19 cellular contexts compared by ENCODE assay signal in genomic region chr13:106117035-106117434, GRCh38.
DNase-seq lines count a peak whose midpoint lies in the region; ATAC-seq and TF ChIP-seq lines count a peak whose summit lies in the region.
"Had no signal": no experiment of that assay in that cellular context is flagged by ENCODE, and none has a peak within 500 bp of the region (broad histone marks: within the 10 kb centered on the region; RNA-seq: fewer than 3 reads in every experiment).

No MANE protein-coding gene starts in this region.

- H3K4me1 Mint-ChIP-seq in MCF 10A (ENCODE audit: insufficient read depth, unreplicated experiment) = peaks cover 23% of the 10 kb centered on the region
- H3K4me1 Mint-ChIP-seq: activated naive CD8-positive, alpha-beta T cell treated with anti-CD3 and anti-CD28 coated beads, Interleukin-2, amount 10 ng/mL, durations not matched to agents 7 days and 5 days had no signal

- H3K9me2 ChIP-seq in SK-N-SH = peaks cover 3% of the 10 kb centered on the region; the same call in 1 of the 2 replicates

- no peaks in the 10 kb centered on the region for H3K79me2 ChIP-seq in mammary epithelial cell (ENCODE audit: insufficient read depth, low read length)
- no peaks in the 10 kb centered on the region for H3K79me2 ChIP-seq in SK-N-SH (ENCODE audit: insufficient read depth)

- intact Hi-C loops in mammary epithelial cell (cut with micrococcal nuclease) = no loop called here
- intact Hi-C loops in MCF 10A (cut with micrococcal nuclease) = no loop called here
- intact Hi-C loops in sciatic nerve (cut with DNase I) = no loop called here

- peaks cover 38% of the 10 kb centered on the region for H3K4me1 ChIP-seq in mammary epithelial cell (ENCODE audit: insufficient read depth, low read length)
- peaks cover 7 to 25% of the 10 kb centered on the region in 2 experiments; a peak in 3 of 4 replicates for H3K4me1 ChIP-seq in SK-N-SH (ENCODE audit: control insufficient read depth in 1 of 2, insufficient read depth in 2 of 2, low read depth in 1 of 2, low read length in 1 of 2)
- H3K4me1 ChIP-seq in foreskin keratinocyte = peaks cover 33% of the 10 kb centered on the region
- H3K4me1 ChIP-seq: gastroesophageal sphincter, tibial artery had no signal

- no peak overlapping the region for H3K9ac ChIP-seq in mammary epithelial cell (ENCODE audit: insufficient read depth, low read length)
- no peak overlapping the region for H3K9ac ChIP-seq in SK-N-SH

- H3K4me3 ChIP-seq in mammary epithelial cell (replicated peaks in 1 of 3; ENCODE audit: insufficient read depth in 1 of 3, low read depth in 2 of 3, low read length in 3 of 3) (no peak overlapping the region), SK-N-SH (ENCODE audit: low read depth in 2 of 2, low read length in 1 of 2) (no peak overlapping the region)
- H3K4me3 ChIP-seq: gastroesophageal sphincter, tibial artery had no signal

- POLR2A ChIA-PET in MCF 10A (lab: Yijun Ruan, JAX) = interaction anchor here (0.6 to 1.2 kb wide), 2 partner anchors 16 to 406 kb away, joined by 3 read pairs; no protein-coding TSS in a partner anchor
- POLR2A ChIA-PET in SK-N-SH (lab: Yijun Ruan, JAX) = no interaction called here

- H3K4me3 Mint-ChIP-seq in MCF 10A (ENCODE audit: unreplicated experiment) = no peak overlapping the region
- H3K4me3 Mint-ChIP-seq: activated naive CD8-positive, alpha-beta T cell treated with anti-CD3 and anti-CD28 coated beads, Interleukin-2, amount 10 ng/mL, durations not matched to agents 7 days and 5 days had no signal

- no peak for TF ChIP-seq CTCF in mammary epithelial cell (conservative IDR thresholded peaks at IDR 0.05 in 1 of 2, IDR thresholded peaks at IDR 0.05 in 1 of 2; ENCODE audit: extremely low read depth in 1 of 2, insufficient read depth in 1 of 2, low read depth in 1 of 2, low read length in 2 of 2)
- no peak for TF ChIP-seq CTCF in MCF 10A (IDR thresholded peaks at IDR 0.05; ENCODE audit: unreplicated experiment)
- TF ChIP-seq CTCF in SK-N-SH (IDR thresholded peaks at IDR 0.05) = no peak
- no peak for TF ChIP-seq CTCF in foreskin keratinocyte (conservative IDR thresholded peaks at IDR 0.05)

- in situ Hi-C loops in mammary epithelial cell (cut with MboI; ENCODE audit: low sequenced_read_pairs in 2 of 2) = no loop called here

- H3K9me3 Mint-ChIP-seq in MCF 10A (ENCODE audit: unreplicated experiment) = no peaks in the 10 kb centered on the region
- H3K9me3 Mint-ChIP-seq: activated naive CD8-positive, alpha-beta T cell treated with anti-CD3 and anti-CD28 coated beads, Interleukin-2, amount 10 ng/mL, durations not matched to agents 7 days and 5 days had no signal

- no peaks in the 10 kb centered on the region for H3K27me3 Mint-ChIP-seq in MCF 10A (ENCODE audit: insufficient read depth, unreplicated experiment)

- H3K9me3 ChIP-seq in mammary epithelial cell (replicated peaks; ENCODE audit: insufficient read depth, low read length) (no peaks in the 10 kb centered on the region), SK-N-SH (no peaks in the 10 kb centered on the region)
- H3K9me3 ChIP-seq: gastroesophageal sphincter, tibial artery had no signal

- H3K27ac ChIP-seq in mammary epithelial cell (ENCODE audit: insufficient read depth, low read depth, low read length) = peak overlapping the region; percentile 18
- peak overlapping the region; percentile 41 to 88; a peak in 3 of 4 replicates for H3K27ac ChIP-seq in SK-N-SH (ENCODE audit: low read depth in 2 of 2, low read length in 1 of 2)
- no peak overlapping the region for H3K27ac ChIP-seq in foreskin keratinocyte
- H3K27ac ChIP-seq: 22Rv1, gastroesophageal sphincter, tibial artery had no signal

- no peak overlapping the region for H3K4me2 ChIP-seq in mammary epithelial cell (ENCODE audit: insufficient read depth, low read depth, low read length)
- no peak overlapping the region for H3K4me2 ChIP-seq in SK-N-SH

- DNase-seq in mammary epithelial cell (peak; percentile 70), MCF 10A (ENCODE audit: unreplicated experiment) (no peak), SK-N-SH (peak; percentile 53), sciatic nerve (ENCODE audit: low spot score) (no peak), foreskin keratinocyte (no peak)
- DNase-seq in stimulated activated CD4-positive, alpha-beta T cell treated with anti-CD3 and anti-CD28 coated beads, Interleukin-15, amount 100 ng/mL, for 24 hours = no peak
- DNase-seq: activated CD8-positive, alpha-beta memory T cell treated with anti-CD3 and anti-CD28 coated beads for 24 hours; activated naive CD8-positive, alpha-beta T cell treated with anti-CD3 and anti-CD28 coated beads, Interleukin-2, amount 10 ng/mL, durations not matched to agents 7 days and 5 days; caudate nucleus; effector CD4-positive, alpha-beta T cell; NCI-H2081; NCI-H524 treated with DMSO at 0.1 percent for 48 hours; stimulated activated naive CD4-positive, alpha-beta T cell; T-helper 2 cell; tibial artery had no signal

- 0 out of 2 replicates have a peak, but pooled peaks have one; percentile 1 for TF ChIP-seq RAD21 in SK-N-SH (IDR thresholded peaks at IDR 0.05; ENCODE audit: low read length)

- H2AFZ ChIP-seq in mammary epithelial cell (ENCODE audit: low read depth, low read length) (peak overlapping the region; percentile 27), SK-N-SH (ENCODE audit: low read depth) (no peak overlapping the region)

- H3K27ac Mint-ChIP-seq in MCF 10A (ENCODE audit: low read depth, unreplicated experiment) = no peak overlapping the region
- H3K27ac Mint-ChIP-seq: activated naive CD8-positive, alpha-beta T cell treated with anti-CD3 and anti-CD28 coated beads, Interleukin-2, amount 10 ng/mL, durations not matched to agents 7 days and 5 days had no signal

- ATAC-seq in esophagus mucosa = peak; percentile 59
- ATAC-seq in sciatic nerve = peak; percentile 51
- no peak for ATAC-seq in HG02981 (IDR thresholded peaks at IDR 0.05; ENCODE audit: unreplicated experiment)
- no peak for ATAC-seq in foreskin keratinocyte
- ATAC-seq: gastroesophageal sphincter had no signal

- H3K36me3 ChIP-seq in mammary epithelial cell (ENCODE audit: insufficient read depth, low read length) (no peaks in the 10 kb centered on the region), SK-N-SH (replicated peaks in 1 of 2; ENCODE audit: control insufficient read depth in 1 of 2, insufficient read depth in 2 of 2, low read length in 1 of 2) (no peaks in the 10 kb centered on the region)
- H3K36me3 ChIP-seq: gastroesophageal sphincter, tibial artery had no signal

- peak; percentile 48 to 54; a peak in 3 of 4 replicates for TF ChIP-seq EP300 in SK-N-SH (IDR thresholded peaks at IDR 0.05; ENCODE audit: borderline replicate concordance in 1 of 2, low read depth in 1 of 2, low read length in 1 of 2)

- no TSS peak for BruUV-seq in mammary epithelial cell (replicated peaks; lab: Mats Ljungman, UMichigan)
- BruUV-seq in MCF 10A (replicated peaks; lab: Mats Ljungman, UMichigan) = no TSS peak

- peaks cover 7% of the 10 kb centered on the region for H3F3A ChIP-seq in SK-N-SH (replicated peaks; ENCODE audit: insufficient read depth)

- H3K27me3 ChIP-seq in mammary epithelial cell (ENCODE audit: insufficient read depth, low read length) (no peaks in the 10 kb centered on the region), SK-N-SH (ENCODE audit: insufficient read depth) (no peaks in the 10 kb centered on the region), foreskin keratinocyte (no peaks in the 10 kb centered on the region)
- H3K27me3 ChIP-seq: gastroesophageal sphincter, tibial artery had no signal

- no peaks in the 10 kb centered on the region for H4K20me1 ChIP-seq in mammary epithelial cell (ENCODE audit: insufficient read depth, low read length)
- H4K20me1 ChIP-seq in SK-N-SH (ENCODE audit: insufficient read depth) = no peaks in the 10 kb centered on the region

- no peaks in the 10 kb centered on the region for H3K36me3 Mint-ChIP-seq in MCF 10A (ENCODE audit: insufficient read depth, unreplicated experiment)
- H3K36me3 Mint-ChIP-seq: activated naive CD8-positive, alpha-beta T cell treated with anti-CD3 and anti-CD28 coated beads, Interleukin-2, amount 10 ng/mL, durations not matched to agents 7 days and 5 days had no signal

- CTCF ChIA-PET in mammary epithelial cell (lab: Charles Lee; ENCODE audit: low non-redundant PET) (no interaction called here), MCF 10A (lab: Yijun Ruan, JAX) (interaction anchor here (0.5 to 1.2 kb wide), 4 partner anchors 11 to 415 kb away, joined by 3 to 5 read pairs (median 3); no protein-coding TSS in a partner anchor), SK-N-SH (lab: Yijun Ruan, JAX) (interaction anchor here (1.1 kb wide), 1 partner anchor 1545 kb away, joined by 3 read pairs; no protein-coding TSS in a partner anchor)

- dilution Hi-C loops in mammary epithelial cell (cut with HindIII; ENCODE audit: low sequenced_read_pairs) = no loop called here

- 94% methylated on average over 1 of the region's 1 CpG for WGBS in mammary epithelial cell (ENCODE audit: low coverage, missing lambda C conversion rate)
- 31% methylated on average over 1 of the region's 1 CpG for WGBS in SK-N-SH (ENCODE audit: low lambda C conversion rate)

TF ChIP-seq in SK-N-SH, 30 proteins besides CTCF, POLR2A, EP300 and RAD21 (continues in another document):
- 0 out of 2 replicates have a peak, but pooled peaks have one; percentile 8 for TF ChIP-seq PBX3 (IDR thresholded peaks at IDR 0.05)
- peak; percentile 87 for TF ChIP-seq RXRA (IDR thresholded peaks at IDR 0.05; ENCODE audit: borderline replicate concordance, low read depth)
- TF ChIP-seq CHD2 (IDR thresholded peaks at IDR 0.05; ENCODE audit: low read length, partially characterized antibody) = peak; percentile 33
- TF ChIP-seq GATA2 (CRISPR knock-in tag; IDR thresholded peaks at IDR 0.05) = no peak
- no peak for TF ChIP-seq YY1 (IDR thresholded peaks at IDR 0.05; ENCODE audit: low read depth)
- no peak for TF ChIP-seq POLR2AphosphoS5 (IDR thresholded peaks at IDR 0.05; ENCODE audit: low read depth, low read length)
- TF ChIP-seq MXI1 (IDR thresholded peaks at IDR 0.05; ENCODE audit: low read depth, low read length) = no peak
- peak; percentile 16; the same call in 1 of the 2 replicates for TF ChIP-seq NFIC (IDR thresholded peaks at IDR 0.05; ENCODE audit: borderline replicate concordance)
- TF ChIP-seq TCF12 (IDR thresholded peaks at IDR 0.05) = peak; percentile 88

Comparison
In these comparisons a context has a peak if more than half of its experiments do, and no peak if none do; other contexts are left out.
1. DNase-seq: peak in mammary epithelial cell (single experiment) and SK-N-SH (single experiment); none in MCF 10A (single experiment), sciatic nerve (single experiment), foreskin keratinocyte (0 of 2) and stimulated activated CD4-positive, alpha-beta T cell treated with anti-CD3 and anti-CD28 coated beads, Interleukin-15, amount 100 ng/mL, for 24 hours (single experiment).
2. ATAC-seq: peak in esophagus mucosa (single experiment) and sciatic nerve (single experiment); none in HG02981 (single experiment) and foreskin keratinocyte (single experiment).